Comparison of ENCODE assay signal across 8 cellular contexts in the genomic region with DNA sequence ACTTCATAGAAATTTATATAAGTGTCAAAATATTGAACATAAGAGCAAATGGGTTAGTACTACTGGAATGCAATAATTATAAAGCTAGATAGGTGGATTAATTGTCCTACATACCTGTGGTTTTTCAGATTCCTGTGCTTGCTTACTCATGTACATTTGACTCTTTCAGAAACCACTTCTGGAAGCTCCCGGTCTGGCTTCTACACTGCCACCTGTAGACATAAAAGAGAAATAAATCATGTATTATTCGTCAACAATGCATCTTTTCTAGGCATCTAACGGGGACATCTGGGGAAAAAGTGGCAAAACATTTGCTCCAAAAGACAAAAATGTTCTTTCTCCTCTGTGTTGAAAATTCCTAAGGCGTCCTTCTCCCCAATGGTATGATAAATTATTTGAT.
A peak's percentile ranks its signal among the peaks of the same experiment; 100 is the strongest.
DNase-seq lines count a peak whose midpoint lies in the region; ATAC-seq and TF ChIP-seq lines count a peak whose summit lies in the region.

No MANE protein-coding gene starts in this region.

- TF ChIP-seq POLR2A in transverse colon (IDR thresholded peaks at IDR 0.05) (no peak), sigmoid colon (IDR thresholded peaks at IDR 0.05) (no peak)

- POLR2A ChIA-PET in activated CD4-positive, alpha-beta T cell treated with anti-CD3 and anti-CD28 coated beads for 36 hours (lab: Charles Lee) = interaction anchor here (0.6 to 1.3 kb wide), 6 partner anchors 19 to 78 kb away, joined by 3 to 5 read pairs (median 4); no protein-coding TSS in a partner anchor

- H3K9me3 ChIP-seq in MG63 (no peaks in the 10 kb centered on the region), transverse colon (no peaks in the 10 kb centered on the region), sigmoid colon (no peaks in the 10 kb centered on the region)

- no peak overlapping the region for H3K27ac ChIP-seq in transverse colon
- no peak overlapping the region for H3K27ac ChIP-seq in sigmoid colon

- peak overlapping the region; percentile 99 for H3K4me3 Mint-ChIP-seq in activated CD4-positive, alpha-beta T cell treated with anti-CD3 and anti-CD28 coated beads for 36 hours

- no peaks in the 10 kb centered on the region for H3K9me3 Mint-ChIP-seq in activated CD4-positive, alpha-beta T cell treated with anti-CD3 and anti-CD28 coated beads for 36 hours (ENCODE audit: low read depth)

- peaks cover 38% of the 10 kb centered on the region for H3K4me1 Mint-ChIP-seq in activated CD4-positive, alpha-beta T cell treated with anti-CD3 and anti-CD28 coated beads for 36 hours

- H3K27ac Mint-ChIP-seq in activated CD4-positive, alpha-beta T cell treated with anti-CD3 and anti-CD28 coated beads for 36 hours = peak overlapping the region; percentile 98

- TF ChIP-seq EP300 in transverse colon (IDR thresholded peaks at IDR 0.05; ENCODE audit: low read depth) (no peak), sigmoid colon (IDR thresholded peaks at IDR 0.05) (no peak)

- TF ChIP-seq CTCF in fibroblast of pulmonary artery (IDR thresholded peaks at IDR 0.05; ENCODE audit: low read length, missing control alignments) (peak; percentile 30), transverse colon (IDR thresholded peaks at IDR 0.05) (peak in 2 of 5 experiments; percentile 4 to 7), sigmoid colon (IDR thresholded peaks at IDR 0.05) (no peak)

- H3K4me3 ChIP-seq in MG63 (peak overlapping the region; percentile 71), fibroblast of pulmonary artery (replicated peaks; ENCODE audit: low read depth, low read length) (peak overlapping the region; percentile 68), transverse colon (no peak overlapping the region), sigmoid colon (no peak overlapping the region)

- no peaks in the 10 kb centered on the region for H3K4me1 ChIP-seq in transverse colon
- H3K4me1 ChIP-seq in sigmoid colon = peaks cover 0 to 6% (median 0%) of the 10 kb centered on the region in 4 donors

- ATAC-seq in activated CD4-positive, alpha-beta T cell treated with anti-CD3 and anti-CD28 coated beads for 36 hours = no peak

- no peaks in the 10 kb centered on the region for H3K27me3 ChIP-seq in MG63
- H3K27me3 ChIP-seq in transverse colon = no peaks in the 10 kb centered on the region
- H3K27me3 ChIP-seq in sigmoid colon = peaks cover 0 to 11% (median 7%) of the 10 kb centered on the region in 3 donors

- WGBS in transverse colon (ENCODE audit: low coverage in 1 of 2), 2 donors = 29% methylated on average over 4 of the region's 4 CpGs; no CpG with 5 or more reads in 1 of the 2 donors
- 5 to 11% methylated on average over 4 of the region's 4 CpGs for WGBS in sigmoid colon, 2 donors

- CTCF ChIA-PET in activated CD4-positive, alpha-beta T cell treated with anti-CD3 and anti-CD28 coated beads for 36 hours (lab: Charles Lee) = interaction anchor here (0.7 to 1.3 kb wide), 3 partner anchors 11 to 47 kb away, joined by 3 to 4 read pairs (median 3); no protein-coding TSS in a partner anchor

- in situ Hi-C loops in transverse colon (cut with MboI; ENCODE audit: low pct_ligation_motif_present in 1 of 4, low pct_unique_long_range_greater_than_20kb in 1 of 4, low sequenced_read_pairs in 3 of 4) = loop anchor here in 1 of 4 donors (10.0 kb wide), 1 partner anchor 334 kb away; no protein-coding TSS in a partner anchor

- no peaks in the 10 kb centered on the region for H3K27me3 Mint-ChIP-seq in activated CD4-positive, alpha-beta T cell treated with anti-CD3 and anti-CD28 coated beads for 36 hours

- intact Hi-C loops in activated CD4-positive, alpha-beta T cell treated with anti-CD3 and anti-CD28 coated beads for 36 hours (cut with DNase I, micrococcal nuclease) = loop anchor here (1.0 to 2.0 kb wide), 2 partner anchors 25 to 138 kb away; no protein-coding TSS in a partner anchor
- intact Hi-C loops in transverse colon (cut with DNase I; ENCODE audit: low total_unique reads) (no loop called here), sigmoid colon (cut with DNase I) (no loop called here)

- peaks cover 50% of the 10 kb centered on the region for H3K36me3 Mint-ChIP-seq in activated CD4-positive, alpha-beta T cell treated with anti-CD3 and anti-CD28 coated beads for 36 hours (ENCODE audit: low read depth)

- peak; percentile 35 for DNase-seq in activated CD4-positive, alpha-beta T cell treated with anti-CD3 and anti-CD28 coated beads for 36 hours
- no peak for DNase-seq in activated CD4-positive, alpha-beta T cell treated with anti-CD3 and anti-CD28 coated beads for 1 hour
- DNase-seq in MG63 (peak; percentile 39), fibroblast of pulmonary artery (ENCODE audit: low read depth) (peak; percentile 75), retina (peak; percentile 33), transverse colon (no peak), sigmoid colon (no peak)
- peak; percentile 25 to 32 for DNase-seq in activated CD4-positive, alpha-beta T cell treated with anti-CD3 and anti-CD28 coated beads for 4 hours

- H3K36me3 ChIP-seq in MG63 = peaks cover 40% of the 10 kb centered on the region
- no peaks in the 10 kb centered on the region for H3K36me3 ChIP-seq in transverse colon
- H3K36me3 ChIP-seq in sigmoid colon = no peaks in the 10 kb centered on the region

Comparison
In these comparisons a context has a peak if more than half of its experiments do, and no peak if none do; other contexts are left out.
1. DNase-seq: peak in activated CD4-positive, alpha-beta T cell treated with anti-CD3 and anti-CD28 coated beads for 36 hours (single experiment), MG63 (single experiment), activated CD4-positive, alpha-beta T cell treated with anti-CD3 and anti-CD28 coated beads for 4 hours (2 of 2), fibroblast of pulmonary artery (single experiment) and retina (single experiment); none in activated CD4-positive, alpha-beta T cell treated with anti-CD3 and anti-CD28 coated beads for 1 hour (single experiment), transverse colon (single experiment) and sigmoid colon (single experiment).
2. H3K4me3 ChIP-seq: peak in MG63 (single experiment) and fibroblast of pulmonary artery (single experiment); none in transverse colon (0 of 4) and sigmoid colon (0 of 4).
3. intact Hi-C loops: an anchor here in activated CD4-positive, alpha-beta T cell treated with anti-CD3 and anti-CD28 coated beads for 36 hours (1.0 to 2.0 kb wide); none called in transverse colon and sigmoid colon.